In the genomic region with DNA sequence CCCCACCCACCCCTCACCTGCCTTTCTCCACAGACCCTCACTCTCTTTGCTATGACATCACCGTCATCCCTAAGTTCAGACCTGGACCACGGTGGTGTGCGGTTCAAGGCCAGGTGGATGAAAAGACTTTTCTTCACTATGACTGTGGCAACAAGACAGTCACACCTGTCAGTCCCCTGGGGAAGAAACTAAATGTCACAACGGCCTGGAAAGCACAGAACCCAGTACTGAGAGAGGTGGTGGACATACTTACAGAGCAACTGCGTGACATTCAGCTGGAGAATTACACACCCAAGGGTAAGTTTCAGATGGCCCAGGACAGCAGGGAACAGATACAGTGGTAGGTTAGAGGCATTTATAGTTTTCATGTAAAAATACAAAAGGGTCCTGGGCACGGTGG, we compare ENCODE assay signal across 13 cellular contexts. TPM values are rescaled to one million over a fixed set of nuclear protein-coding genes. Genes with fewer than 3 reads are reported as not detected.
"Had no signal": no experiment of that assay in that cellular context is flagged by ENCODE, and none has a peak within 500 bp of the region (broad histone marks: within the 10 kb centered on the region; RNA-seq: fewer than 3 reads in every experiment).

No MANE protein-coding gene starts in this region.

RNA-seq across cellular contexts. Expression of a gene that starts 3.5 kb away (rescaled TPM):
- total RNA-seq: progenitor cell of endocrine pancreas, sigmoid colon, skeletal muscle tissue had no signal

RNA-seq across cellular contexts. Expression of a gene that starts 18.5 kb away (rescaled TPM):
- total RNA-seq: skeletal muscle tissue, uterus had no signal
- polyA plus RNA-seq: naive thymus-derived CD4-positive, alpha-beta T cell had no signal

RNA-seq across cellular contexts. Expression of a gene that starts 22.4 kb away (rescaled TPM):
- total RNA-seq: naive thymus-derived CD4-positive, alpha-beta T cell; occipital lobe; progenitor cell of endocrine pancreas; right lobe of liver; sigmoid colon; skeletal muscle tissue; thoracic aorta had no signal
- polyA plus RNA-seq: naive thymus-derived CD4-positive, alpha-beta T cell; neural cell had no signal

RNA-seq across cellular contexts. Expression of a gene that starts 47.4 kb away (rescaled TPM):
- total RNA-seq: naive thymus-derived CD4-positive, alpha-beta T cell; natural killer cell; occipital lobe; progenitor cell of endocrine pancreas; renal cortical epithelial cell; right lobe of liver; stomach; temporal lobe; thoracic aorta had no signal
- polyA plus RNA-seq: naive thymus-derived CD4-positive, alpha-beta T cell; neural cell had no signal
